8 cellular contexts compared by ENCODE assay signal in the genomic region with DNA sequence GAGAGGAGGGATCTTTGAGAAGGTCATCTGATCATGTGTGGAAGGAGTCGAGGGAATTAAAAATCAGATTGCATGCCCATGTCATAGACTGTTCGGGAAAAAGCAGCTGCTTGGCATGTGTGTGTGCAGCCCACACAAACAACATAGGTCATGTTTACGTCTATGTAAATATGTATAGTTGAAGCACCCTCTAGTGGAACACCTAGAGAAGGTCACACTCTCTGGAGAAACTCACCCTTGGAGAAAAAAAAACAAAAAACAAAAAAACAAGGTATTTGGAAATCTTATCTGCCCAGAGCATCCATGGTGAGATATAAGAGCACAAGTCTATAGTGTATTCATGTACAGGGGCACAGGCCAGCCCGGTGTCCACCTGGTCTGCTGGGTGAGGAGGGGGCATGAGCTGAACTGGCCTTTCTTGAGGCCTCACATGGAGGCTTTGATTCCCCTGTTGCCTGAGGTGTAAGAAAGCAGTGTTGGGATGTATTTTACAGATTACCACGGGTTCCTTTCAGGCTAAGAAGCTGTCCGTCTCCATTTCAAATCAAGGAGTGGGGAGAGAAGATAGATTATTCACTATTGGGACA.
DNase-seq lines count a peak whose midpoint lies in the region; ATAC-seq and TF ChIP-seq lines count a peak whose summit lies in the region.

No MANE protein-coding gene starts in this region.

- intact Hi-C loops in thyroid gland (cut with DNase I): no loop called here

- no peak overlapping the region for H2AFZ ChIP-seq in neural cell (ENCODE audit: low read depth, low read length)

- H3K36me3 Mint-ChIP-seq in effector memory CD8-positive, alpha-beta T cell (ENCODE audit: insufficient read depth): no peaks in the 10 kb centered on the region

- H3K27me3 Mint-ChIP-seq in effector memory CD8-positive, alpha-beta T cell: peaks cover 18 to 31% of the 10 kb centered on the region in 2 donors

- no peaks in the 10 kb centered on the region for H4K20me1 ChIP-seq in neural cell (ENCODE audit: insufficient read depth)

- H3K4me3 ChIP-seq in BE2C (ENCODE audit: low read depth, low read length): no peak overlapping the region
- no peak overlapping the region for H3K4me3 ChIP-seq in neural cell (ENCODE audit: low read length)
- no peak overlapping the region for H3K4me3 ChIP-seq in thyroid gland (replicated peaks in 1 of 3)

- in situ Hi-C loops in KBM-7 (cut with MboI; ENCODE audit: low pct_unique_long_range_greater_than_20kb, low sequenced_read_pairs): no loop called here

- TF ChIP-seq EP300 in neural cell (conservative IDR thresholded peaks at IDR 0.05; ENCODE audit: poor library complexity, severe bottlenecking): no peak

- TF ChIP-seq POLR2A in thyroid gland (IDR thresholded peaks at IDR 0.05): no peak

- H3K9me2 ChIP-seq in neural cell (ENCODE audit: insufficient read depth, low read length): no peaks in the 10 kb centered on the region

- H3K9me3 ChIP-seq in BE2C: no peaks in the 10 kb centered on the region; the same call in 1 of the 2 replicates
- no peaks in the 10 kb centered on the region for H3K9me3 ChIP-seq in neural cell (ENCODE audit: low read length)
- no peaks in the 10 kb centered on the region for H3K9me3 ChIP-seq in thyroid gland

- H3K4me3 Mint-ChIP-seq in effector memory CD8-positive, alpha-beta T cell: no peak overlapping the region

- DNase-seq in BE2C (peak; percentile 23), KBM-7 (peak; percentile 17), amniotic epithelial cell (ENCODE audit: low read depth) (peak; percentile 64), activated T-cell treated with anti-CD3 and anti-CD28 coated beads for 4 hours (no peak), thyroid gland (no peak)
- no peak for DNase-seq in effector memory CD8-positive, alpha-beta T cell

- H3K9me3 Mint-ChIP-seq in effector memory CD8-positive, alpha-beta T cell: no peaks in the 10 kb centered on the region

- peak; percentile 68 for TF ChIP-seq CTCF in BE2C (IDR thresholded peaks at IDR 0.05; ENCODE audit: low read depth, low read length)
- TF ChIP-seq CTCF in neural cell (IDR thresholded peaks at IDR 0.05; ENCODE audit: poor library complexity, severe bottlenecking): peak; percentile 77
- TF ChIP-seq CTCF in thyroid gland (IDR thresholded peaks at IDR 0.05): peak in 3 of 6 experiments; percentile 16 to 30 (median 18)

- H3K36me3 ChIP-seq in BE2C: no peaks in the 10 kb centered on the region
- no peaks in the 10 kb centered on the region for H3K36me3 ChIP-seq in neural cell (ENCODE audit: insufficient read depth, low read length)
- no peaks in the 10 kb centered on the region for H3K36me3 ChIP-seq in thyroid gland

- no peak overlapping the region for H3K4me2 ChIP-seq in neural cell (ENCODE audit: low read length)

- H3K27ac Mint-ChIP-seq in effector memory CD8-positive, alpha-beta T cell: no peak overlapping the region

- H3K27me3 ChIP-seq in BE2C (no peaks in the 10 kb centered on the region), neural cell (ENCODE audit: insufficient read depth, low read depth, low read length) (no peaks in the 10 kb centered on the region), thyroid gland (no peaks in the 10 kb centered on the region)

- H3K4me1 ChIP-seq in BE2C: peaks cover 5% of the 10 kb centered on the region; the same call in 1 of the 2 replicates
- no peaks in the 10 kb centered on the region for H3K4me1 ChIP-seq in thyroid gland

- WGBS in thyroid gland, 2 donors: 50 to 57% methylated on average over 6 of the region's 6 CpGs

- peak; percentile 57 for ATAC-seq in GM18870 (IDR thresholded peaks at IDR 0.05; ENCODE audit: unreplicated experiment)
- ATAC-seq in effector memory CD8-positive, alpha-beta T cell (replicated peaks): no peak

- H3F3A ChIP-seq in neural cell (ENCODE audit: insufficient read depth, low read length, poor library complexity, severe bottlenecking): no peaks in the 10 kb centered on the region

- no peak overlapping the region for H3K9ac ChIP-seq in neural cell (ENCODE audit: low read length)

- peak; percentile 83 for TF ChIP-seq RAD21 in neural cell (conservative IDR thresholded peaks at IDR 0.05)

- no peaks in the 10 kb centered on the region for H3K79me2 ChIP-seq in neural cell (replicated peaks; ENCODE audit: insufficient read depth, low read length)

- H3K27ac ChIP-seq in neural cell (ENCODE audit: low read length): no peak overlapping the region
- H3K27ac ChIP-seq in thyroid gland: no peak overlapping the region

- peaks cover 0 to 4% of the 10 kb centered on the region in 2 donors for H3K4me1 Mint-ChIP-seq in effector memory CD8-positive, alpha-beta T cell (ENCODE audit: low read depth in 2 of 2)

TF ChIP-seq in neural cell, 6 proteins besides CTCF, POLR2A, EP300 and RAD21:
- peak; percentile 84 for TF ChIP-seq SMC3 (conservative IDR thresholded peaks at IDR 0.05; ENCODE audit: poor library complexity)
- TF ChIP-seq, protein P1, sequence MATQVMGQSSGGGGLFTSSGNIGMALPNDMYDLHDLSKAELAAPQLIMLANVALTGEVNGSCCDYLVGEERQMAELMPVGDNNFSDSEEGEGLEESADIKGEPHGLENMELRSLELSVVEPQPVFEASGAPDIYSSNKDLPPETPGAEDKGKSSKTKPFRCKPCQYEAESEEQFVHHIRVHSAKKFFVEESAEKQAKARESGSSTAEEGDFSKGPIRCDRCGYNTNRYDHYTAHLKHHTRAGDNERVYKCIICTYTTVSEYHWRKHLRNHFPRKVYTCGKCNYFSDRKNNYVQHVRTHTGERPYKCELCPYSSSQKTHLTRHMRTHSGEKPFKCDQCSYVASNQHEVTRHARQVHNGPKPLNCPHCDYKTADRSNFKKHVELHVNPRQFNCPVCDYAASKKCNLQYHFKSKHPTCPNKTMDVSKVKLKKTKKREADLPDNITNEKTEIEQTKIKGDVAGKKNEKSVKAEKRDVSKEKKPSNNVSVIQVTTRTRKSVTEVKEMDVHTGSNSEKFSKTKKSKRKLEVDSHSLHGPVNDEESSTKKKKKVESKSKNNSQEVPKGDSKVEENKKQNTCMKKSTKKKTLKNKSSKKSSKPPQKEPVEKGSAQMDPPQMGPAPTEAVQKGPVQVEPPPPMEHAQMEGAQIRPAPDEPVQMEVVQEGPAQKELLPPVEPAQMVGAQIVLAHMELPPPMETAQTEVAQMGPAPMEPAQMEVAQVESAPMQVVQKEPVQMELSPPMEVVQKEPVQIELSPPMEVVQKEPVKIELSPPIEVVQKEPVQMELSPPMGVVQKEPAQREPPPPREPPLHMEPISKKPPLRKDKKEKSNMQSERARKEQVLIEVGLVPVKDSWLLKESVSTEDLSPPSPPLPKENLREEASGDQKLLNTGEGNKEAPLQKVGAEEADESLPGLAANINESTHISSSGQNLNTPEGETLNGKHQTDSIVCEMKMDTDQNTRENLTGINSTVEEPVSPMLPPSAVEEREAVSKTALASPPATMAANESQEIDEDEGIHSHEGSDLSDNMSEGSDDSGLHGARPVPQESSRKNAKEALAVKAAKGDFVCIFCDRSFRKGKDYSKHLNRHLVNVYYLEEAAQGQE (IDR thresholded peaks at IDR 0.05; ENCODE audit: borderline replicate concordance): no peak
- TF ChIP-seq EZH2 (IDR thresholded peaks at IDR 0.05; ENCODE audit: borderline replicate concordance, insufficient read depth, low read length, poor library complexity, severe bottlenecking): no peak
- no peak for TF ChIP-seq TAF1 (IDR thresholded peaks at IDR 0.05; ENCODE audit: low read depth)
- TF ChIP-seq MXI1 (conservative IDR thresholded peaks at IDR 0.05; ENCODE audit: poor library complexity, severe bottlenecking): no peak
TF ChIP-seq in neural cell: peak in this region for 1.

Comparison
In these comparisons a context has a peak if more than half of its experiments do, and no peak if none do; other contexts are left out.
1. DNase-seq: peak in BE2C (single experiment), KBM-7 (single experiment) and amniotic epithelial cell (single experiment); none in activated T-cell treated with anti-CD3 and anti-CD28 coated beads for 4 hours (single experiment), effector memory CD8-positive, alpha-beta T cell (0 of 3) and thyroid gland (0 of 2).